ENCODE assay signal across 13 cellular contexts in the genomic region with DNA sequence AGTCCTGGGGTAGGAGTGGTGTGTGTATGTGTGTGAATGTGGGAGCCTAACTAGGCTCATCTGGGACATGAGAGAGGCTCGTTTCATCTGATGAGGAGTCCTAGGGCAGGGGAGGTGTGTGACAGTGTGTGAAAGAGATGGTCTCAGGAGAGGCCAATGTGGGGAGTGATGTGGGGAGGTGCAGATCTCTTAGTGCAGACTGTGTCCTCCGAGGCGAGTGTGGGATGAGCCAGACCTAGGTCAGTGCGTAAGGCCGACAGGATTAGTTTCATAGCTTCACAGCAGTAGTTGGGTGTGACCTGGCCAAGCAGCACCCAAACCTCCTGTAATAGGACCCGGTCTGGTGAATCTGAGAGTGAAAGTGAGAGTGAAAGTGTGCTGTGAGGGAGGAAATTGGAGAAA.
A peak's percentile ranks its signal among the peaks of the same experiment; 100 is the strongest.
DNase-seq lines count a peak whose midpoint lies in the region; ATAC-seq and TF ChIP-seq lines count a peak whose summit lies in the region.
"Had no signal": no experiment of that assay in that cellular context is flagged by ENCODE, and none has a peak within 500 bp of the region (broad histone marks: within the 10 kb centered on the region; RNA-seq: fewer than 3 reads in every experiment).

No MANE protein-coding gene starts in this region.

- H3K9me3 Mint-ChIP-seq in activated naive CD4-positive, alpha-beta T cell treated with anti-CD3 and anti-CD28 coated beads, Interleukin-2, amount 10 ng/mL, durations not matched to agents 7 days and 5 days = peaks cover 3% of the 10 kb centered on the region
- H3K9me3 Mint-ChIP-seq in activated naive CD4-positive, alpha-beta T cell treated with anti-CD3 and anti-CD28 coated beads, Interleukin-2, amount 50 U/mL, for 72 hours = peaks cover 3 to 7% of the 10 kb centered on the region in 2 donors

- no peaks in the 10 kb centered on the region for H3K9me3 ChIP-seq in left ventricle myocardium inferior (replicated peaks)
- no peaks in the 10 kb centered on the region for H3K9me3 ChIP-seq in tibial nerve
- H3K9me3 ChIP-seq: thoracic aorta had no signal

- H3K27me3 Mint-ChIP-seq in activated naive CD4-positive, alpha-beta T cell treated with anti-CD3 and anti-CD28 coated beads, Interleukin-2, amount 10 ng/mL, durations not matched to agents 7 days and 5 days = no peaks in the 10 kb centered on the region

- 94% methylated on average over 6 of the region's 6 CpGs for WGBS in tibial nerve, 2 donors

- H3K36me3 ChIP-seq in left ventricle myocardium inferior (no peaks in the 10 kb centered on the region), tibial nerve (no peaks in the 10 kb centered on the region)
- H3K36me3 ChIP-seq: thoracic aorta had no signal

- TF ChIP-seq EP300 in tibial nerve (IDR thresholded peaks at IDR 0.05) = no peak

- H3K27me3 ChIP-seq in left ventricle myocardium inferior (ENCODE audit: low read depth) = no peaks in the 10 kb centered on the region
- no peaks in the 10 kb centered on the region for H3K27me3 ChIP-seq in tibial nerve

- H3K27ac ChIP-seq in left ventricle myocardium inferior (replicated peaks) (no peak overlapping the region), tibial nerve (no peak overlapping the region)
- H3K27ac ChIP-seq: thoracic aorta had no signal

- H3K4me3 Mint-ChIP-seq in activated naive CD4-positive, alpha-beta T cell treated with anti-CD3 and anti-CD28 coated beads, Interleukin-2, amount 10 ng/mL, durations not matched to agents 7 days and 5 days = no peak overlapping the region

- no peak for DNase-seq in activated naive CD4-positive, alpha-beta T cell treated with anti-CD3 and anti-CD28 coated beads, Interleukin-2, amount 10 ng/mL, durations not matched to agents 7 days and 5 days
- no peak for DNase-seq in activated naive CD4-positive, alpha-beta T cell treated with anti-CD3 and anti-CD28 coated beads, Interleukin-2, amount 50 U/mL, for 72 hours (ENCODE audit: low spot score in 2 of 2)
- DNase-seq in left ventricle myocardium inferior (no peak), GF-D8 (lab: John Stamatoyannopoulos, UW) (no peak), tibial nerve (ENCODE audit: low spot score in 2 of 2) (no peak)
- no peak for DNase-seq in stimulated activated CD4-positive, alpha-beta T cell treated with anti-CD3 and anti-CD28 coated beads, Interleukin-12 subunit alpha, Interleukin-12 subunit beta, amount 100 ng/mL, for 4 hours
- DNase-seq: activated CD8-positive, alpha-beta memory T cell treated with anti-CD3 and anti-CD28 coated beads, Interleukin-2, amount 50 U/mL, for 4 hours; NCI-H82; nucleus accumbens; stimulated activated CD4-positive, alpha-beta T cell treated with anti-CD3 and anti-CD28 coated beads, Interleukin-4, amount 100 ng/mL, for 1 hour had no signal

- TF ChIP-seq CTCF in left ventricle myocardium inferior (IDR thresholded peaks at IDR 0.05; ENCODE audit: borderline replicate concordance) (no peak), tibial nerve (IDR thresholded peaks at IDR 0.05) (no peak)

- H3K4me1 ChIP-seq in left ventricle myocardium inferior = no peaks in the 10 kb centered on the region
- no peaks in the 10 kb centered on the region for H3K4me1 ChIP-seq in tibial nerve

- H3K4me1 Mint-ChIP-seq in activated naive CD4-positive, alpha-beta T cell treated with anti-CD3 and anti-CD28 coated beads, Interleukin-2, amount 10 ng/mL, durations not matched to agents 7 days and 5 days = peaks cover 15% of the 10 kb centered on the region

- peaks cover 2% of the 10 kb centered on the region for H3K36me3 Mint-ChIP-seq in activated naive CD4-positive, alpha-beta T cell treated with anti-CD3 and anti-CD28 coated beads, Interleukin-2, amount 10 ng/mL, durations not matched to agents 7 days and 5 days
- H3K36me3 Mint-ChIP-seq in activated naive CD4-positive, alpha-beta T cell treated with anti-CD3 and anti-CD28 coated beads, Interleukin-2, amount 50 U/mL, for 72 hours = peaks cover 9 to 20% of the 10 kb centered on the region in 2 donors

- peak overlapping the region; percentile 19 for H3K27ac Mint-ChIP-seq in activated naive CD4-positive, alpha-beta T cell treated with anti-CD3 and anti-CD28 coated beads, Interleukin-2, amount 10 ng/mL, durations not matched to agents 7 days and 5 days
- H3K27ac Mint-ChIP-seq in activated naive CD4-positive, alpha-beta T cell treated with anti-CD3 and anti-CD28 coated beads, Interleukin-2, amount 50 U/mL, for 72 hours = peak overlapping the region in 1 of 2 donors; percentile 49

- TF ChIP-seq POLR2A in tibial nerve (IDR thresholded peaks at IDR 0.05) = no peak

- CTCF ChIA-PET in activated naive CD4-positive, alpha-beta T cell treated with anti-CD3 and anti-CD28 coated beads, Interleukin-2, amount 10 ng/mL, durations not matched to agents 7 days and 5 days (lab: Charles Lee) = no interaction called here

- ATAC-seq in activated naive CD4-positive, alpha-beta T cell treated with anti-CD3 and anti-CD28 coated beads, Interleukin-2, amount 50 U/mL, for 72 hours = no peak
- ATAC-seq in GM21786 (IDR thresholded peaks at IDR 0.05; ENCODE audit: unreplicated experiment) = peak; percentile 82
- peak; percentile 69 for ATAC-seq in HG03196 (IDR thresholded peaks at IDR 0.05; ENCODE audit: unreplicated experiment)

- intact Hi-C loops in left ventricle myocardium inferior (cut with micrococcal nuclease) = no loop called here

- H3K4me3 ChIP-seq in left ventricle myocardium inferior = no peak overlapping the region
- H3K4me3 ChIP-seq in tibial nerve = no peak overlapping the region
- H3K4me3 ChIP-seq: thoracic aorta had no signal

Comparison
In these comparisons a context has a peak if more than half of its experiments do, and no peak if none do; other contexts are left out.
1. ATAC-seq: peak in GM21786 (single experiment) and HG03196 (single experiment); none in activated naive CD4-positive, alpha-beta T cell treated with anti-CD3 and anti-CD28 coated beads, Interleukin-2, amount 50 U/mL, for 72 hours (0 of 2).